In genomic region chr20:13786143-13786828, GRCh38 we compare ENCODE assay signal across 9 cellular contexts. TPM values are rescaled to one million over a fixed set of nuclear protein-coding genes. Genes with fewer than 3 reads are reported as not detected.
DNase-seq lines count a peak whose midpoint lies in the region; ATAC-seq and TF ChIP-seq lines count a peak whose summit lies in the region.
"Had no signal": no experiment of that assay in that cellular context is flagged by ENCODE, and none has a peak within 500 bp of the region (broad histone marks: within the 10 kb centered on the region; RNA-seq: fewer than 3 reads in every experiment).

No MANE protein-coding gene starts in this region.

- H3K9me3 Mint-ChIP-seq in H9: no peaks in the 10 kb centered on the region; a peak in 1 of 5 replicates

- H3K27me3 ChIP-seq in H9 (ENCODE audit: insufficient read depth, low read length): no peaks in the 10 kb centered on the region
- H3K27me3 ChIP-seq in gastrocnemius medialis: no peaks in the 10 kb centered on the region

- H3K14ac ChIP-seq in H9 (ENCODE audit: insufficient read depth, low read length): no peak overlapping the region

- H2BK15ac ChIP-seq in H9 (ENCODE audit: low read depth, low read length): no peak overlapping the region

- no peak overlapping the region for H3K4ac ChIP-seq in H9 (ENCODE audit: low read depth, low read length)

- H3K36me3 ChIP-seq in SK-N-MC (ENCODE audit: insufficient read depth, low read length) (peaks cover 60% of the 10 kb centered on the region), gastrocnemius medialis (peaks cover 0 to 31% of the 10 kb centered on the region in 2 donors)

- H2AFZ ChIP-seq in H9 (ENCODE audit: low read length): no peak overlapping the region

- H3K4me1 Mint-ChIP-seq in H9: peaks cover 19 to 24% of the 10 kb centered on the region in 2 experiments

- H2BK5ac ChIP-seq in H9 (ENCODE audit: insufficient read length, low read length): no peak overlapping the region

- peak overlapping the region; percentile 69 for H3K4me2 ChIP-seq in H9 (ENCODE audit: insufficient read depth, insufficient read length, low read length)

- H3K23ac ChIP-seq in H9 (ENCODE audit: insufficient read length, low read depth, low read length): no peak overlapping the region

- peaks cover 11% of the 10 kb centered on the region for H3K23me2 ChIP-seq in H9 (ENCODE audit: insufficient read length, low read depth, low read length, poor library complexity, severe bottlenecking)

- H2BK120ac ChIP-seq in H9 (ENCODE audit: low read depth, low read length, poor library complexity, severe bottlenecking): no peak overlapping the region

- no peak overlapping the region for H2BK12ac ChIP-seq in H9 (ENCODE audit: insufficient read length, low read depth, low read length)

- H3K4me3 Mint-ChIP-seq in H9: peak overlapping the region; percentile 96 to 98

- no peaks in the 10 kb centered on the region for H4K20me1 ChIP-seq in H9 (ENCODE audit: control insufficient read depth, insufficient read depth, insufficient read length)

- ATAC-seq in gastrocnemius medialis: no peak
- no peak for ATAC-seq in HG03354 (IDR thresholded peaks at IDR 0.05; ENCODE audit: poor library complexity, severe bottlenecking, unreplicated experiment)
- ATAC-seq in HG02642 (IDR thresholded peaks at IDR 0.05; ENCODE audit: poor library complexity, unreplicated experiment): no peak

- H3K4me1 ChIP-seq in H9 (ENCODE audit: insufficient read depth, low read length): no peaks in the 10 kb centered on the region
- H3K4me1 ChIP-seq in gastrocnemius medialis: peaks cover 35 to 40% of the 10 kb centered on the region in 2 donors

- no peak for TF ChIP-seq CTCF in H9 (conservative IDR thresholded peaks at IDR 0.05)
- no peak for TF ChIP-seq CTCF in fibroblast of pulmonary artery (IDR thresholded peaks at IDR 0.05; ENCODE audit: low read length, missing control alignments)
- no peak for TF ChIP-seq CTCF in gastrocnemius medialis (IDR thresholded peaks at IDR 0.05 in 4 of 5, conservative IDR thresholded peaks at IDR 0.05 in 1 of 5)

- no peak overlapping the region for H3K56ac ChIP-seq in H9 (ENCODE audit: insufficient read length, low read depth, low read length)

- no peak overlapping the region for H3T11ph ChIP-seq in H9 (ENCODE audit: low read length)

- no peak overlapping the region for H2BK20ac ChIP-seq in H9 (ENCODE audit: low read depth, low read length, poor library complexity, severe bottlenecking)

- H3K9me3 ChIP-seq in H9 (ENCODE audit: control insufficient read depth, low read depth, low read length): no peaks in the 10 kb centered on the region
- no peaks in the 10 kb centered on the region for H3K9me3 ChIP-seq in SK-N-MC (ENCODE audit: low read depth, low read length)
- H3K9me3 ChIP-seq in gastrocnemius medialis: no peaks in the 10 kb centered on the region

- WGBS in H9 (ENCODE audit: extremely low coverage, insufficient read length, low lambda C conversion rate): no CpG with 5 or more reads among the region's 8 CpGs

- no peak overlapping the region for H3K27ac ChIP-seq in H9 (ENCODE audit: insufficient read length, low read depth, low read length)
- H3K27ac ChIP-seq in SK-N-MC: no peak overlapping the region
- peak overlapping the region; percentile 94 to 99 (median 97) for H3K27ac ChIP-seq in gastrocnemius medialis
- no peak overlapping the region for H3K27ac ChIP-seq in caudate nucleus (ENCODE audit: low read depth, low read length)

- H3K36me3 Mint-ChIP-seq in H9 (ENCODE audit: insufficient read depth in 1 of 3, low read depth in 3 of 3): peaks cover 30 to 53% (median 43%) of the 10 kb centered on the region in 3 experiments

- H3K79me2 ChIP-seq in H9 (ENCODE audit: insufficient read depth, low read length): peaks cover 18% of the 10 kb centered on the region

- H3K27ac Mint-ChIP-seq in H9: peak overlapping the region; percentile 72 to 92 (median 82); a peak in 4 of 7 replicates

- DNase-seq in H9: no peak
- no peak for DNase-seq in SK-N-MC (ENCODE audit: low read depth, low spot score)
- DNase-seq in fibroblast of pulmonary artery (ENCODE audit: low read depth): no peak
- DNase-seq in gastrocnemius medialis: no peak
- no peak for DNase-seq in caudate nucleus (lab: John Stamatoyannopoulos, UW)
- DNase-seq in medulla oblongata (ENCODE audit: extremely low spot score): no peak
- DNase-seq: SHP77 treated with DMSO at 0.1 percent for 48 hours had no signal

- in situ Hi-C loops in gastrocnemius medialis (cut with MboI; ENCODE audit: low sequenced_read_pairs in 4 of 4): no loop called here

- no peak overlapping the region for H3K18ac ChIP-seq in H9 (ENCODE audit: insufficient read length, low read depth, low read length)

- no peak overlapping the region for H4K8ac ChIP-seq in H9 (replicated peaks; ENCODE audit: insufficient read length, low read depth, low read length)

- H4K91ac ChIP-seq in H9 (ENCODE audit: insufficient read length, low read depth, low read length): no peak overlapping the region

- intact Hi-C loops in gastrocnemius medialis (cut with DNase I; ENCODE audit: low total_unique reads): no loop called here

- TF ChIP-seq POLR2A in gastrocnemius medialis (IDR thresholded peaks at IDR 0.05): no peak

- H2AK5ac ChIP-seq in H9 (ENCODE audit: insufficient read length, low read length): no peak overlapping the region

- no peaks in the 10 kb centered on the region for H3K27me3 Mint-ChIP-seq in H9 (ENCODE audit: low read depth)

- no peak overlapping the region for H4K5ac ChIP-seq in H9 (ENCODE audit: insufficient read length, low read depth, low read length)

- H3K9ac ChIP-seq in H9 (ENCODE audit: extremely low read depth, insufficient read length, low read length): peak overlapping the region; percentile 63
- peak overlapping the region; percentile 89 for H3K9ac ChIP-seq in SK-N-MC (ENCODE audit: insufficient read length)

- no peaks in the 10 kb centered on the region for H3K79me1 ChIP-seq in H9 (ENCODE audit: insufficient read depth, low read depth, low read length, poor library complexity, severe bottlenecking)

- peak overlapping the region; percentile 91 for H3K4me3 ChIP-seq in SK-N-MC
- peak overlapping the region; percentile 83 for H3K4me3 ChIP-seq in fibroblast of pulmonary artery (replicated peaks; ENCODE audit: low read depth, low read length)
- peak overlapping the region; percentile 87 to 99 (median 96) for H3K4me3 ChIP-seq in gastrocnemius medialis

RNA-seq across cellular contexts. Expression of gene NDUFAF5, which starts 1.5 kb away (rescaled TPM):
- 35.9 and 40.2 TPM in 2 replicates for total RNA-seq in H9 (2021)
- 10 to 100 TPM; 14.5 to 33.6 (median 16.8) TPM for total RNA-seq in gastrocnemius medialis

RNA-seq across cellular contexts. Expression of gene ESF1, which starts 1.6 kb away (rescaled TPM):
- total RNA-seq in H9 (2021) (35.4 and 36.9 TPM in 2 replicates), gastrocnemius medialis (10 to 100 TPM in 3 of 4 donors, 1 to 10 TPM in 1; 8.6 to 12.2 (median 10.8) TPM)

Comparison
In these comparisons a context has a peak if more than half of its experiments do, and no peak if none do; other contexts are left out.
1. H3K27ac ChIP-seq: peak in gastrocnemius medialis (4 of 4); none in H9 (single experiment), SK-N-MC (single experiment) and caudate nucleus (single experiment).
2. Peak in every context shown above with its lines, with median percentiles within 50 percentile points of each other: H3K4me3 ChIP-seq.